Comparison of ENCODE assay signal across 8 cellular contexts in the genomic region with DNA sequence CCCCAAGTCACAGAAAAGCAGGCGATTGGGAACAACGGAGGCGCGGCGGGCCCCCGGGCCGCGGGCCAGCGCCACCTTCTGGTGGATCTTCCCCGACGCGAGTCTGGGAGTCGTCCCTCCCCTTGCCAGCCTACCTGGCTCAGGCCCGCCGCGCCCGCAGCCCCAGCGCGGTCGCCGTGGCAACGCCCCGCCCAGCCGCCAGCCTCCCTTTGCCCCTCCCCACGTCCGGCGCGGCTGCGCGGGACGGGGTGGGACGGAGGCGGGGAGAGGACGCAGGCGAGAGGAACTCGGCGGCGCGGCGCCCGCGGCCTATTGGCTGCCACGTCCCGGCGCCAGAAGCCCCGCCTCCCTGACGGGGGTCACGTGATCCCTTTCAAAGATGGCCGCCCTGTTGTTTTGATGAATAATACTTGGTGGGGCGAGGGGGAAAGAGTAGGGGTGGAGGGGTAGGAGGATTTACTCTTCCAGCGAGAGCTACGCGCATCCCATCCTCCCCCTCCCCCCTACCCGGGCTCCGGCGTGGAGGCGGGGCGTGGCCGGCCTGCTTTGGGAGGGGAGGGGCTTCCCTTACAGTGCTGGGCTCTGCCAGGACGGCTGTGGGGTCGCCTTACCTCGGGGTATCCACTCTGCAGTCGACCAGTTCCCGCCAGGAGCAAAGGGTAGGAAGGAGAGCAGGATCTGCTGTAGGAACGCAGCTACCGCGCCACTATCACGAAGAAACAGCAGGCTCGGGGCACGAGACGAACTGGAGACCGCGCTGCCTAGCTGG. TPM values are rescaled to one million over a fixed set of nuclear protein-coding genes. Genes with fewer than 3 reads are reported as not detected.
DNase-seq lines count a peak whose midpoint lies in the region; ATAC-seq and TF ChIP-seq lines count a peak whose summit lies in the region.

Gene UBE4B, plus strand, starts transcription at position 369 of the 769 bp plus-strand sequence. CDS start 713 bp downstream, outside the sequence.

- H4K20me1 ChIP-seq in BLaER1 treated with 17β-estradiol and CSF1 and Interleukin-3, amounts not matched to agents 10 nM and 100 nM, result peaks cover 0 to 30% (median 14%) of the 10 kb centered on the region in 11 experiments; a peak in 13 of 22 replicates

- peak within 1 kb of the TSS; percentile 87 to 97 (median 92) for H3K9ac ChIP-seq in BLaER1 treated with 17β-estradiol and CSF1 and Interleukin-3, amounts not matched to agents 10 nM and 100 nM
- H3K9ac ChIP-seq in colonic mucosa (ENCODE audit: low read depth in 2 of 2, low read length in 2 of 2), result peak within 1 kb of the TSS; percentile 76 to 90

- TF ChIP-seq CTCF in colonic mucosa (IDR thresholded peaks at IDR 0.05), result peak; percentile 87

- H3K27me3 ChIP-seq in BLaER1 treated with 17β-estradiol and CSF1 and Interleukin-3, amounts not matched to agents 10 nM and 100 nM, result no peaks in the 10 kb centered on the region
- no peaks in the 10 kb centered on the region for H3K27me3 ChIP-seq in colonic mucosa

- intact Hi-C loops in colonic mucosa (cut with DNase I) (loop anchor here (5.0 kb wide), 3 partner anchors 75 to 155 kb away; no protein-coding TSS in a partner anchor), left colon (cut with DNase I, micrococcal nuclease) (no loop called here)

- peak within 1 kb of the TSS; percentile 77 to 98 (median 91) for H3K27ac ChIP-seq in BLaER1 treated with 17β-estradiol and CSF1 and Interleukin-3, amounts not matched to agents 10 nM and 100 nM
- H3K27ac ChIP-seq in colonic mucosa, result peak within 1 kb of the TSS; percentile 91

- peaks cover 14 to 21% (median 17%) of the 10 kb centered on the region in 11 experiments; a peak in 21 of 22 replicates for H3K36me3 ChIP-seq in BLaER1 treated with 17β-estradiol and CSF1 and Interleukin-3, amounts not matched to agents 10 nM and 100 nM
- H3K36me3 ChIP-seq in colonic mucosa, result no peaks in the 10 kb centered on the region

- no peaks in the 10 kb centered on the region for H3K9me3 ChIP-seq in BLaER1 treated with 17β-estradiol and CSF1 and Interleukin-3, amounts not matched to agents 10 nM and 100 nM (replicated peaks in 1 of 11)
- no peaks in the 10 kb centered on the region for H3K9me3 ChIP-seq in colonic mucosa

- H3K4me1 ChIP-seq in BLaER1 treated with 17β-estradiol and CSF1 and Interleukin-3, amounts not matched to agents 10 nM and 100 nM, result peaks cover 7 to 25% (median 21%) of the 10 kb centered on the region in 10 experiments
- H3K4me1 ChIP-seq in colonic mucosa, result peaks cover 9% of the 10 kb centered on the region

- H3K4me2 ChIP-seq in BLaER1 treated with 17β-estradiol and CSF1 and Interleukin-3, amounts not matched to agents 10 nM and 100 nM, result peak within 1 kb of the TSS; percentile 81 to 96 (median 92)

- ATAC-seq in GM19324 (IDR thresholded peaks at IDR 0.05; ENCODE audit: low FRiP score, unreplicated experiment) (peak; percentile 98), HG03469 (IDR thresholded peaks at IDR 0.05; ENCODE audit: unreplicated experiment) (peak; percentile 93), left colon (peak; percentile 96)

- peak within 1 kb of the TSS; percentile 73 to 97 (median 92) for H3K4me3 ChIP-seq in BLaER1 treated with 17β-estradiol and CSF1 and Interleukin-3, amounts not matched to agents 10 nM and 100 nM
- H3K4me3 ChIP-seq in colonic mucosa, result peak within 1 kb of the TSS; percentile 78

- DNase-seq in NCI-H526 (lab: John Stamatoyannopoulos, UW) (peak; percentile 86 to 95), colonic mucosa (peak; percentile 97), left colon (peak; percentile 96 to 99)
- peak; percentile 99 for DNase-seq in activated CD4-positive, alpha-beta T cell treated with anti-CD3 and anti-CD28 coated beads for 48 hours
- DNase-seq in stimulated activated CD4-positive, alpha-beta T cell treated with anti-CD3 and anti-CD28 coated beads, Interleukin-1b, Interleukin-23, amount 100 ng/mL, for 48 hours, result peak; percentile 99

RNA-seq across cellular contexts. Expression of gene UBE4B, which starts in this region (rescaled TPM):
- 10 to 100 TPM; 34.6 to 40.9 TPM for total RNA-seq in colonic mucosa
- 10 to 100 TPM; 32.3 to 36.5 TPM for total RNA-seq in left colon

Comparison
In these comparisons a context has a peak if more than half of its experiments do, and no peak if none do; other contexts are left out.
1. Peak in every context shown above with its lines: DNase-seq, ATAC-seq, H3K4me3 ChIP-seq and H3K27ac ChIP-seq.